14 cellular contexts compared by ENCODE assay signal in genomic region chr22:49775191-49776052, GRCh38. TPM values are rescaled to one million over a fixed set of nuclear protein-coding genes. Genes with fewer than 3 reads are reported as not detected.
A peak's percentile ranks its signal among the peaks of the same experiment; 100 is the strongest.
DNase-seq lines count a peak whose midpoint lies in the region; ATAC-seq and TF ChIP-seq lines count a peak whose summit lies in the region.
"Had no signal": no experiment of that assay in that cellular context is flagged by ENCODE, and none has a peak within 500 bp of the region (broad histone marks: within the 10 kb centered on the region; RNA-seq: fewer than 3 reads in every experiment).

No MANE protein-coding gene starts in this region.

- no peaks in the 10 kb centered on the region for H3K27me3 ChIP-seq in BLaER1
- no peaks in the 10 kb centered on the region for H3K27me3 ChIP-seq in BLaER1 treated with 17β-estradiol and CSF1 and Interleukin-3, amounts not matched to agents 10 nM and 100 nM
- H3K27me3 ChIP-seq: BE2C had no signal

- no peak for ATAC-seq in stimulated activated effector memory CD8-positive, alpha-beta T cell treated with anti-CD3 and anti-CD28 coated beads, Interleukin-12 subunit alpha, Interleukin-12 subunit beta, amount 100 ng/mL, for 72 hours
- ATAC-seq in GM21367 (IDR thresholded peaks at IDR 0.05; ENCODE audit: unreplicated experiment) = no peak
- ATAC-seq: A549, GM23338 had no signal

- H4K20me1 ChIP-seq in BLaER1 = peaks cover 46% of the 10 kb centered on the region
- H4K20me1 ChIP-seq in BLaER1 treated with 17β-estradiol and CSF1 and Interleukin-3, amounts not matched to agents 10 nM and 100 nM = peaks cover 50 to 99% (median 96%) of the 10 kb centered on the region in 11 experiments

- H3K36me3 Mint-ChIP-seq in glutamatergic neuron (ENCODE audit: unreplicated experiment) = no peaks in the 10 kb centered on the region
- H3K36me3 Mint-ChIP-seq in stimulated activated effector memory CD8-positive, alpha-beta T cell treated with anti-CD3 and anti-CD28 coated beads, Interleukin-12 subunit alpha, Interleukin-12 subunit beta, amount 100 ng/mL, for 72 hours = peaks cover 84% of the 10 kb centered on the region

- H3K27ac Mint-ChIP-seq in glutamatergic neuron (ENCODE audit: unreplicated experiment) = no peak overlapping the region
- H3K27ac Mint-ChIP-seq in stimulated activated effector memory CD8-positive, alpha-beta T cell treated with anti-CD3 and anti-CD28 coated beads, Interleukin-12 subunit alpha, Interleukin-12 subunit beta, amount 100 ng/mL, for 72 hours = peak overlapping the region; percentile 52
- H3K27ac Mint-ChIP-seq: GM23338, H9 had no signal

- TF ChIP-seq CTCF in glutamatergic neuron (IDR thresholded peaks at IDR 0.05; ENCODE audit: partially characterized antibody, unreplicated experiment) = no peak

- no peaks in the 10 kb centered on the region for H3K9me3 ChIP-seq in BLaER1
- no peaks in the 10 kb centered on the region for H3K9me3 ChIP-seq in BLaER1 treated with 17β-estradiol and CSF1 and Interleukin-3, amounts not matched to agents 10 nM and 100 nM (replicated peaks in 1 of 11)
- H3K9me3 ChIP-seq: A549, BE2C, Caco-2 had no signal

- H3K36me3 ChIP-seq in BLaER1 = peaks cover 62% of the 10 kb centered on the region
- H3K36me3 ChIP-seq in BLaER1 treated with 17β-estradiol and CSF1 and Interleukin-3, amounts not matched to agents 10 nM and 100 nM = peaks cover 62 to 84% (median 70%) of the 10 kb centered on the region in 11 experiments

- H3K4me3 Mint-ChIP-seq in glutamatergic neuron (ENCODE audit: unreplicated experiment) = no peak overlapping the region
- no peak overlapping the region for H3K4me3 Mint-ChIP-seq in stimulated activated effector memory CD8-positive, alpha-beta T cell treated with anti-CD3 and anti-CD28 coated beads, Interleukin-12 subunit alpha, Interleukin-12 subunit beta, amount 100 ng/mL, for 72 hours
- H3K4me3 Mint-ChIP-seq: CD8-positive, alpha-beta memory T cell; GM23338; H9 had no signal

- peaks cover 4% of the 10 kb centered on the region for H3K9me3 Mint-ChIP-seq in glutamatergic neuron (ENCODE audit: unreplicated experiment)
- H3K9me3 Mint-ChIP-seq in stimulated activated effector memory CD8-positive, alpha-beta T cell treated with anti-CD3 and anti-CD28 coated beads, Interleukin-12 subunit alpha, Interleukin-12 subunit beta, amount 100 ng/mL, for 72 hours = no peaks in the 10 kb centered on the region
- H3K9me3 Mint-ChIP-seq: CD8-positive, alpha-beta memory T cell; GM23338; H9 had no signal

- peak overlapping the region; percentile 87 for H3K4me2 ChIP-seq in BLaER1
- H3K4me2 ChIP-seq in BLaER1 treated with 17β-estradiol and CSF1 and Interleukin-3, amounts not matched to agents 10 nM and 100 nM = peak overlapping the region in 10 of 11 experiments; percentile 28 to 92 (median 77); a peak in 19 of 22 replicates
- H3K4me2 ChIP-seq: A549, GM23338 had no signal

- peak overlapping the region; percentile 90 for H3K27ac ChIP-seq in BLaER1
- H3K27ac ChIP-seq in BLaER1 treated with 17β-estradiol and CSF1 and Interleukin-3, amounts not matched to agents 10 nM and 100 nM = peak overlapping the region in 7 of 11 experiments; percentile 32 to 79 (median 71); a peak in 14 of 22 replicates
- H3K27ac ChIP-seq: A549 had no signal

- H3K9ac ChIP-seq in BLaER1 = peak overlapping the region; percentile 71
- peak overlapping the region in 7 of 11 experiments; percentile 22 to 72 (median 47); a peak in 12 of 22 replicates for H3K9ac ChIP-seq in BLaER1 treated with 17β-estradiol and CSF1 and Interleukin-3, amounts not matched to agents 10 nM and 100 nM

- H3K4me1 Mint-ChIP-seq in glutamatergic neuron (ENCODE audit: low read depth, unreplicated experiment) = peaks cover 10% of the 10 kb centered on the region
- H3K4me1 Mint-ChIP-seq in stimulated activated effector memory CD8-positive, alpha-beta T cell treated with anti-CD3 and anti-CD28 coated beads, Interleukin-12 subunit alpha, Interleukin-12 subunit beta, amount 100 ng/mL, for 72 hours = peaks cover 9% of the 10 kb centered on the region

- peaks cover 99% of the 10 kb centered on the region for H3K4me1 ChIP-seq in BLaER1
- H3K4me1 ChIP-seq in BLaER1 treated with 17β-estradiol and CSF1 and Interleukin-3, amounts not matched to agents 10 nM and 100 nM = peaks cover 9 to 96% (median 87%) of the 10 kb centered on the region in 10 experiments; a peak in 19 of 20 replicates
- H3K4me1 ChIP-seq: A549, BE2C, Caco-2 had no signal

- peak overlapping the region; percentile 28; the same call in 1 of the 2 replicates for H3K4me3 ChIP-seq in BLaER1
- H3K4me3 ChIP-seq in BLaER1 treated with 17β-estradiol and CSF1 and Interleukin-3, amounts not matched to agents 10 nM and 100 nM = no peak overlapping the region; a peak in 2 of 20 replicates
- H3K4me3 ChIP-seq: A549, GM23338 had no signal

- H3K27me3 Mint-ChIP-seq in glutamatergic neuron (ENCODE audit: unreplicated experiment) = peaks cover 9% of the 10 kb centered on the region
- H3K27me3 Mint-ChIP-seq: CD8-positive, alpha-beta memory T cell had no signal

- DNase-seq in glutamatergic neuron (peak; percentile 7), activated gamma-delta T cell (lab: John Stamatoyannopoulos, UW) (no peak)
- DNase-seq in stimulated activated effector memory CD8-positive, alpha-beta T cell treated with anti-CD3 and anti-CD28 coated beads, Interleukin-12 subunit alpha, Interleukin-12 subunit beta, amount 100 ng/mL, for 72 hours (ENCODE audit: low spot score in 2 of 2) = no peak
- DNase-seq: BE2C; Caco-2; CD8-positive, alpha-beta memory T cell; DND-41; GDM1; H9 had no signal

RNA-seq across cellular contexts. Expression of gene BRD1, which starts 52.3 kb away (rescaled TPM):
- 73.7 TPM for total RNA-seq in glutamatergic neuron (ENCODE audit: unreplicated experiment)
